ENCODE assay signal across 17 cellular contexts in the genomic region with DNA sequence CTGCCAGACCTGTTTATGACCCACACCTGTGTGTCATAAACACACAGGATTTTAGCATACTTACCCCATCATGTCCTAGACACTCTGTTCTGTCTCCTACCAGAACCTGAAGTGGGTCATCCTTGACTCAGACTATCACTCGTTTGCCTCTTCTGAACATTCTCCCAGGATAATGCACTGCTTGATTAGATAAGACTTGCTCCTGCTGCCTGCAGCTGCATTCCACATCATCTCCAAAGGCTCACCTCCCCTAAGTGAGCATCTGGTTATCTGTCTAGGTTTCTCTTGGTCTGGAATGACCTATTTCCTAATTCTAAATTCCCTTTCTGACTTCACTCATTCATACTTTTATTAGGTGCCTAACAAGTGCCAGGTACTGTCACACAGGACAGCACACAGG.
DNase-seq lines count a peak whose midpoint lies in the region; ATAC-seq and TF ChIP-seq lines count a peak whose summit lies in the region.
"Had no signal": no experiment of that assay in that cellular context is flagged by ENCODE, and none has a peak within 500 bp of the region (broad histone marks: within the 10 kb centered on the region; RNA-seq: fewer than 3 reads in every experiment).

No MANE protein-coding gene starts in this region.

- no peak for TF ChIP-seq CTCF in progenitor cell of endocrine pancreas (IDR thresholded peaks at IDR 0.05; ENCODE audit: unreplicated experiment)

- no peaks in the 10 kb centered on the region for H3K79me2 ChIP-seq in trophoblast cell (ENCODE audit: control insufficient read depth, insufficient read depth, low read length, poor library complexity)

- no peaks in the 10 kb centered on the region for H3K27me3 ChIP-seq in trophoblast cell (ENCODE audit: insufficient read depth, low read length)
- H3K27me3 ChIP-seq: BLaER1 treated with 17β-estradiol and CSF1 and Interleukin-3, amounts not matched to agents 10 nM and 100 nM had no signal

- H3K27me3 Mint-ChIP-seq in progenitor cell of endocrine pancreas: no peaks in the 10 kb centered on the region
- peaks cover 4% of the 10 kb centered on the region for H3K27me3 Mint-ChIP-seq in activated naive CD8-positive, alpha-beta T cell treated with anti-CD3 and anti-CD28 coated beads, Interleukin-2, amount 50 U/mL, for 24 hours
- H3K27me3 Mint-ChIP-seq: B cell; CD4-positive, alpha-beta T cell had no signal

- no peak overlapping the region for H3K4me3 Mint-ChIP-seq in progenitor cell of endocrine pancreas (ENCODE audit: low read depth)
- H3K4me3 Mint-ChIP-seq in activated naive CD8-positive, alpha-beta T cell treated with anti-CD3 and anti-CD28 coated beads, Interleukin-2, amount 50 U/mL, for 24 hours: no peak overlapping the region
- H3K4me3 Mint-ChIP-seq: B cell; CD4-positive, alpha-beta T cell; CD8-positive, alpha-beta T cell had no signal

- no peak overlapping the region for H4K12ac ChIP-seq in trophoblast cell (ENCODE audit: low read depth, low read length)

- peak; percentile 17 for DNase-seq in SK-N-DZ (ENCODE audit: low spot score)
- DNase-seq in islet precursor cell: peak; percentile 61
- DNase-seq in trophoblast cell: peak; percentile 25 to 62
- DNase-seq in progenitor cell of endocrine pancreas (ENCODE audit: low spot score, unreplicated experiment): no peak
- no peak for DNase-seq in activated naive CD8-positive, alpha-beta T cell treated with anti-CD3 and anti-CD28 coated beads, Interleukin-2, amount 50 U/mL, for 24 hours
- DNase-seq: AML-193; Caco-2; Calu3; CD4-positive, alpha-beta T cell; CD8-positive, alpha-beta T cell; DMS79 treated with DMSO at 0.1 percent for 48 hours; GF-D8 had no signal

- no peak overlapping the region for H2AFZ ChIP-seq in trophoblast cell (ENCODE audit: insufficient read depth, low read length, poor library complexity)

- no peaks in the 10 kb centered on the region for H3K4me1 Mint-ChIP-seq in progenitor cell of endocrine pancreas (ENCODE audit: low read depth)
- no peaks in the 10 kb centered on the region for H3K4me1 Mint-ChIP-seq in activated naive CD8-positive, alpha-beta T cell treated with anti-CD3 and anti-CD28 coated beads, Interleukin-2, amount 50 U/mL, for 24 hours
- H3K4me1 Mint-ChIP-seq: B cell had no signal

- no peak overlapping the region for H3K9ac ChIP-seq in trophoblast cell (ENCODE audit: low read length)
- H3K9ac ChIP-seq: BLaER1 treated with 17β-estradiol and CSF1 and Interleukin-3, amounts not matched to agents 10 nM and 100 nM had no signal

- H3K4me1 ChIP-seq in trophoblast cell (ENCODE audit: control insufficient read depth in 1 of 2, insufficient read depth in 2 of 2, low read length in 2 of 2): no peaks in the 10 kb centered on the region
- H3K4me1 ChIP-seq: A549; BLaER1 treated with 17β-estradiol and CSF1 and Interleukin-3, amounts not matched to agents 10 nM and 100 nM; Caco-2 had no signal

- no CpG with 5 or more reads among the region's 1 CpG for WGBS in trophoblast cell (ENCODE audit: extremely low coverage, insufficient coverage, insufficient read length)

- no peak overlapping the region for H3K14ac ChIP-seq in trophoblast cell (ENCODE audit: low read length)

- no peak overlapping the region for H4K8ac ChIP-seq in trophoblast cell (ENCODE audit: low read depth, low read length)

- no peaks in the 10 kb centered on the region for H3K79me1 ChIP-seq in trophoblast cell (ENCODE audit: low read length)

- no peak overlapping the region for H3K23ac ChIP-seq in trophoblast cell (ENCODE audit: low read length)

- no peak overlapping the region for H2BK5ac ChIP-seq in trophoblast cell (ENCODE audit: low read depth, low read length, poor library complexity)

- H3K18ac ChIP-seq in trophoblast cell (ENCODE audit: low read length): no peak overlapping the region

- no peak overlapping the region for H2BK12ac ChIP-seq in trophoblast cell (ENCODE audit: low read length)

- H4K91ac ChIP-seq in trophoblast cell (ENCODE audit: low read depth, low read length): no peak overlapping the region

- no peak for ATAC-seq in activated naive CD8-positive, alpha-beta T cell treated with anti-CD3 and anti-CD28 coated beads, Interleukin-2, amount 50 U/mL, for 24 hours
- ATAC-seq: A549; CD8-positive, alpha-beta T cell had no signal

- H3K4ac ChIP-seq in trophoblast cell (ENCODE audit: low read depth, low read length): no peak overlapping the region

- H2BK120ac ChIP-seq in trophoblast cell (ENCODE audit: insufficient read depth, low read length, poor library complexity): no peak overlapping the region

- H3K9me3 Mint-ChIP-seq in progenitor cell of endocrine pancreas (ENCODE audit: low read depth): no peaks in the 10 kb centered on the region
- peaks cover 3% of the 10 kb centered on the region for H3K9me3 Mint-ChIP-seq in activated naive CD8-positive, alpha-beta T cell treated with anti-CD3 and anti-CD28 coated beads, Interleukin-2, amount 50 U/mL, for 24 hours
- H3K9me3 Mint-ChIP-seq: CD4-positive, alpha-beta T cell; CD8-positive, alpha-beta T cell had no signal

- no peaks in the 10 kb centered on the region for H3K9me3 ChIP-seq in trophoblast cell (ENCODE audit: insufficient read depth, low read depth, low read length)
- H3K9me3 ChIP-seq: A549; BLaER1 treated with 17β-estradiol and CSF1 and Interleukin-3, amounts not matched to agents 10 nM and 100 nM; Caco-2 had no signal

- H2AK5ac ChIP-seq in trophoblast cell (ENCODE audit: low read length): no peak overlapping the region

- H3K36me3 Mint-ChIP-seq in progenitor cell of endocrine pancreas (ENCODE audit: insufficient read depth): no peaks in the 10 kb centered on the region
- no peaks in the 10 kb centered on the region for H3K36me3 Mint-ChIP-seq in activated naive CD8-positive, alpha-beta T cell treated with anti-CD3 and anti-CD28 coated beads, Interleukin-2, amount 50 U/mL, for 24 hours (ENCODE audit: low read depth)
- H3K36me3 Mint-ChIP-seq: CD8-positive, alpha-beta T cell had no signal

- H3K4me3 ChIP-seq in trophoblast cell (ENCODE audit: low read depth, low read length): no peak overlapping the region
- H3K4me3 ChIP-seq: A549; BLaER1 treated with 17β-estradiol and CSF1 and Interleukin-3, amounts not matched to agents 10 nM and 100 nM had no signal

- H3K4me2 ChIP-seq in trophoblast cell (ENCODE audit: low read length): no peak overlapping the region
- H3K4me2 ChIP-seq: A549; BLaER1 treated with 17β-estradiol and CSF1 and Interleukin-3, amounts not matched to agents 10 nM and 100 nM had no signal

- H3K27ac Mint-ChIP-seq in progenitor cell of endocrine pancreas: no peak overlapping the region
- H3K27ac Mint-ChIP-seq in activated naive CD8-positive, alpha-beta T cell treated with anti-CD3 and anti-CD28 coated beads, Interleukin-2, amount 50 U/mL, for 24 hours: no peak overlapping the region
- H3K27ac Mint-ChIP-seq: B cell; CD4-positive, alpha-beta T cell; CD8-positive, alpha-beta T cell had no signal

- no peaks in the 10 kb centered on the region for H3K36me3 ChIP-seq in trophoblast cell (ENCODE audit: control insufficient read depth in 1 of 2, insufficient read depth in 2 of 2, low read length in 2 of 2)
- H3K36me3 ChIP-seq: BLaER1 treated with 17β-estradiol and CSF1 and Interleukin-3, amounts not matched to agents 10 nM and 100 nM had no signal

- H3K27ac ChIP-seq in trophoblast cell (ENCODE audit: low read depth, low read length): no peak overlapping the region
- H3K27ac ChIP-seq: 22Rv1; A549; BLaER1 treated with 17β-estradiol and CSF1 and Interleukin-3, amounts not matched to agents 10 nM and 100 nM; C4-2B had no signal

Comparison
In these comparisons a context has a peak if more than half of its experiments do, and no peak if none do; other contexts are left out.
1. DNase-seq: peak in SK-N-DZ (single experiment), islet precursor cell (single experiment) and trophoblast cell (2 of 2); none in progenitor cell of endocrine pancreas (single experiment) and activated naive CD8-positive, alpha-beta T cell treated with anti-CD3 and anti-CD28 coated beads, Interleukin-2, amount 50 U/mL, for 24 hours (single experiment).